Comparison of ENCODE assay signal across 1 cellular context in genomic region chr7:148590533-148590932, GRCh38.
TF ChIP-seq lines count a peak whose summit lies in the region.

Gene C7orf33, plus strand, starts transcription at chr7:148590766. Its CDS starts 160 bp downstream, at chr7:148590926.

TF ChIP-seq in WTC11, 78 proteins besides CTCF, POLR2A, EP300 and RAD21 (continued from another document):
- no peak for TF ChIP-seq ZSCAN18 (CRISPR knock-in tag; IDR thresholded peaks at IDR 0.05)
- no peak for TF ChIP-seq NFE2L1 (CRISPR knock-in tag; IDR thresholded peaks at IDR 0.05)
- no peak for TF ChIP-seq ZNF512 (CRISPR knock-in tag; IDR thresholded peaks at IDR 0.05; ENCODE audit: borderline replicate concordance)
- TF ChIP-seq CREB1 (CRISPR knock-in tag; IDR thresholded peaks at IDR 0.05), result no peak
- TF ChIP-seq ZNF281 (CRISPR knock-in tag; IDR thresholded peaks at IDR 0.05), result no peak
TF ChIP-seq in WTC11: peak in this region for 0.
